In the genomic region with DNA sequence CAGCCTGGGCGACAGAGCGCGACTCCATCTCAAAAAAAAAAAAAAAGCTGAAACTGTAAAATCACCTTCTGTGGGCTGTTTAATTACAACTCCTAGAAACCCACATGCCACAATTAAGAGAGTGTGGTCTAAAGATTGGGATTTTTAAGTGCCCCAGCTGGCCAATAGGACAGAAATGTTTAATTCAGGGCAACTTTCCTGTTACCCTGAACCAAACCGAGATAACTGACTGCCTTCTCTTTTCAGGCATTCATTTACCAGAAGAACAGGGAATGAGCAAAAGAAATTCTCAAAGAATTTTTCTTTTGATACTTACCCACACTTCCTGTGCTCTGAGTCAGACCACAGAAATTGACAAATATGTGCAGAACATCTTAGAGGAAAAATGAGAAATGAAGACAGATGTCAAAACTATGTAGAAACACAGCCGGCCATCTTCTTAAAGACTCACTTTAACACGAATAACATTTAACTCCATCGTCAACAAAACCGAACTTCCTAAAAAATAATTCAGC, we compare ENCODE assay signal across 9 cellular contexts.
DNase-seq lines count a peak whose midpoint lies in the region; ATAC-seq lines count a peak whose summit lies in the region.
"Had no signal": no experiment of that assay in that cellular context is flagged by ENCODE, and none has a peak within 500 bp of the region (broad histone marks: within the 10 kb centered on the region; RNA-seq: fewer than 3 reads in every experiment).

No MANE protein-coding gene starts in this region.

- no peaks in the 10 kb centered on the region for H3K36me3 ChIP-seq in adipocyte (ENCODE audit: control insufficient read depth, insufficient read depth, low read length, severe bottlenecking)

- intact Hi-C loops in left ventricle myocardium superior (cut with micrococcal nuclease) = no loop called here

- no peaks in the 10 kb centered on the region for H3K27me3 ChIP-seq in adipocyte (replicated peaks; ENCODE audit: control insufficient read depth, insufficient read depth, low read length)

- peak overlapping the region; percentile 80 for H3K9ac ChIP-seq in adipocyte (ENCODE audit: low read length)

- no peaks in the 10 kb centered on the region for H3K9me3 ChIP-seq in adipocyte (ENCODE audit: control insufficient read depth, low read length)

- peaks cover 71% of the 10 kb centered on the region for H3K4me1 ChIP-seq in adipocyte (ENCODE audit: control insufficient read depth, insufficient read depth, low read length)

- DNase-seq in A172 (ENCODE audit: low spot score) (peak; percentile 73), HCEC 1CT (peak; percentile 91), adipocyte (ENCODE audit: low read depth) (peak; percentile 91), hepatic stellate cell (ENCODE audit: low spot score) (peak; percentile 68), HuH-7.5 (ENCODE audit: low spot score) (no peak), DMS153 (lab: John Stamatoyannopoulos, UW) (no peak), left ventricle myocardium superior (no peak)

- H3K4me3 ChIP-seq in adipocyte (ENCODE audit: low read length) = no peak overlapping the region

- ATAC-seq in GM21390 (IDR thresholded peaks at IDR 0.05; ENCODE audit: unreplicated experiment) (no peak), left ventricle myocardium superior (no peak)
- ATAC-seq: WTC11 had no signal

Comparison
In these comparisons a context has a peak if more than half of its experiments do, and no peak if none do; other contexts are left out.
1. DNase-seq: peak in A172 (single experiment), HCEC 1CT (single experiment), adipocyte (single experiment) and hepatic stellate cell (single experiment); none in HuH-7.5 (single experiment), DMS153 (single experiment) and left ventricle myocardium superior (single experiment).